ENCODE assay signal across 8 cellular contexts in the genomic region with DNA sequence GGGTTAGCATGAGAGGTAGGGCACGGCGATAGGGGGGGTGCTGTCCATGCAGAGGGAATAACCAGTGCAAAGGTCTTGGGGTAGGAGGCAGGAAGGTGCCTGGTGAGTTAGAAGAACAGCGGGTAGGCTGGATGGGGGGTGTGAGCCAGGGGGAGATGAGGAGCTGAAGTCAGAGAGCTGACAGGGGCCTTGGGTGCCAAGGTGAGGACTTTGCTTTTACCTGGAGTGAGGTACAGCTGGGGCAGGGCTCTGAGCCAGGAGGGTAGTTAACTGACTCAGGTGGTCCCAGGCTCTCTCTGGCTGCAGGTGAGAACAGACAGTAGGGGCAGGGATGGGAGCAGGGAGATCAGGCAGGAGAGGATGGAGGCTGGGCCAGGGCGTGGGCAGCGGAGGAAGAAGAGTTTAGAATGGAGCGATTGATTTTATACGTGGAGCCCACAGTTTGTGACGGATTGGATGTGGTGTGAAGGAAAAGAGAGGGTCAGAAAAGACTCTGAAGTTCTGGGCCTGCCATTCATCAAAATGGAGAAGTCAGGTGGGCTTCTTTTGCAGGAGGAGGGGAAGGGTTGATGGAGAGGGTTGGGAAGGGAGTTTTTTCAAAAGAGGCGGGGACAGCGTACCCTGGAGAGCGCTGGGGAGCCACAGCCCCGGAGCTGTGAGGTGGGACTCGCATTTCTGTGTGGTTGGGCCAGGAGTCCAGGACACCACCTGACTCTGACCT. TPM values are rescaled to one million over a fixed set of nuclear protein-coding genes. Genes with fewer than 3 reads are reported as not detected.
A peak's percentile ranks its signal among the peaks of the same experiment; 100 is the strongest.
DNase-seq lines count a peak whose midpoint lies in the region; ATAC-seq and TF ChIP-seq lines count a peak whose summit lies in the region.

No MANE protein-coding gene starts in this region.

- peaks cover 17% of the 10 kb centered on the region; the same call in 1 of the 2 replicates for H3K36me3 ChIP-seq in OCI-LY1 (ENCODE audit: insufficient read depth, low read length)
- no peaks in the 10 kb centered on the region for H3K36me3 ChIP-seq in endodermal cell (ENCODE audit: control insufficient read depth, insufficient read depth, low read length)

- H3K4me1 Mint-ChIP-seq in CD14-positive monocyte (peaks cover 64% of the 10 kb centered on the region), endodermal cell (peaks cover 38% of the 10 kb centered on the region), nephron progenitor cell (peaks cover 60% of the 10 kb centered on the region)

- no peak overlapping the region for H2AFZ ChIP-seq in OCI-LY1 (ENCODE audit: low read length)

- no peaks in the 10 kb centered on the region for H3F3A ChIP-seq in OCI-LY1 (ENCODE audit: insufficient read depth, low read length)

- H3K4me3 Mint-ChIP-seq in CD14-positive monocyte (peak overlapping the region; percentile 79 to 93), endodermal cell (peak overlapping the region; percentile 85), nephron progenitor cell (peak overlapping the region; percentile 90)

- H3K4me2 ChIP-seq in OCI-LY1 (ENCODE audit: low read length), result peak overlapping the region; percentile 93; the same call in 1 of the 2 replicates

- intact Hi-C loops in CD14-positive monocyte (cut with micrococcal nuclease), result no loop called here

- no peaks in the 10 kb centered on the region for H3K9me3 ChIP-seq in OCI-LY1 (ENCODE audit: low read length)
- no peaks in the 10 kb centered on the region for H3K9me3 ChIP-seq in endodermal cell (ENCODE audit: control insufficient read depth, low read length)

- H3K9me2 ChIP-seq in OCI-LY1 (ENCODE audit: low read depth, low read length), result no peaks in the 10 kb centered on the region

- H3K9me3 Mint-ChIP-seq in CD14-positive monocyte, result peaks cover 0 to 10% (median 3%) of the 10 kb centered on the region in 7 donors
- peaks cover 6% of the 10 kb centered on the region for H3K9me3 Mint-ChIP-seq in endodermal cell
- H3K9me3 Mint-ChIP-seq in nephron progenitor cell, result peaks cover 13% of the 10 kb centered on the region

- TF ChIP-seq CTCF in CD14-positive monocyte (IDR thresholded peaks at IDR 0.05) (no peak), OCI-LY1 (IDR thresholded peaks at IDR 0.05; ENCODE audit: low read length) (no peak), endodermal cell (conservative IDR thresholded peaks at IDR 0.05) (no peak), nephron progenitor cell (IDR thresholded peaks at IDR 0.05) (no peak)

- 45 to 53% methylated on average over 9 to 13 of the region's 13 CpGs for WGBS in endodermal cell (ENCODE audit: insufficient coverage in 1 of 2, insufficient read length in 1 of 2), 2 experiments

- H3K4me1 ChIP-seq in OCI-LY1 (ENCODE audit: insufficient read depth, low read length, severe bottlenecking), result peaks cover 52% of the 10 kb centered on the region
- H3K4me1 ChIP-seq in endodermal cell (ENCODE audit: control insufficient read depth, insufficient read depth, low read length), result no peaks in the 10 kb centered on the region

- DNase-seq in CD14-positive monocyte (ENCODE audit: low spot score), result no peak
- DNase-seq in endodermal cell, result peak; percentile 69
- peak; percentile 41 for DNase-seq in nephron progenitor cell
- no peak for DNase-seq in NOMO-1 treated with DMSO at 0.1 percent for 48 hours (lab: John Stamatoyannopoulos, UW; ENCODE audit: unreplicated experiment)
- DNase-seq in DMS153 (lab: John Stamatoyannopoulos, UW), result no peak

- no peak overlapping the region for H3K27ac ChIP-seq in OCI-LY1 (ENCODE audit: low read depth, low read length, poor library complexity, severe bottlenecking)
- H3K27ac ChIP-seq in endodermal cell (ENCODE audit: low read depth, low read length), result peak overlapping the region; percentile 89

- H3K27me3 ChIP-seq in OCI-LY1 (ENCODE audit: insufficient read depth, low read length) (peaks cover 5% of the 10 kb centered on the region; the same call in 1 of the 2 replicates), endodermal cell (ENCODE audit: control insufficient read depth, insufficient read depth, low read length, poor library complexity, severe bottlenecking) (no peaks in the 10 kb centered on the region)

- H3K79me2 ChIP-seq in OCI-LY1 (ENCODE audit: insufficient read depth, low read length), result peaks cover 22% of the 10 kb centered on the region

- ATAC-seq in HG02852 (IDR thresholded peaks at IDR 0.05; ENCODE audit: unreplicated experiment) (no peak), HG02642 (IDR thresholded peaks at IDR 0.05; ENCODE audit: poor library complexity, unreplicated experiment) (no peak)

- peak overlapping the region; percentile 86 for H3K4me3 ChIP-seq in OCI-LY1 (ENCODE audit: low read depth, low read length, poor library complexity, severe bottlenecking)
- H3K4me3 ChIP-seq in endodermal cell (ENCODE audit: low read length), result peak overlapping the region; percentile 79

- peaks cover 0 to 7% (median 1%) of the 10 kb centered on the region in 3 donors for H3K27me3 Mint-ChIP-seq in CD14-positive monocyte (ENCODE audit: low read depth in 3 of 3)
- no peaks in the 10 kb centered on the region for H3K27me3 Mint-ChIP-seq in endodermal cell (ENCODE audit: insufficient read depth)
- H3K27me3 Mint-ChIP-seq in nephron progenitor cell (ENCODE audit: low read depth, poor library complexity), result no peaks in the 10 kb centered on the region

- H3K9ac ChIP-seq in OCI-LY1 (ENCODE audit: low read length), result no peak overlapping the region; the same call in 1 of the 2 replicates
- H3K9ac ChIP-seq in endodermal cell (ENCODE audit: extremely low read depth, low read length, poor library complexity, severe bottlenecking), result no peak overlapping the region

- H3K27ac Mint-ChIP-seq in CD14-positive monocyte (peak overlapping the region; percentile 92 to 96 (median 95)), endodermal cell (peak overlapping the region; percentile 91), nephron progenitor cell (no peak overlapping the region)

- H3K36me3 Mint-ChIP-seq in CD14-positive monocyte, result peaks cover 2 to 11% of the 10 kb centered on the region in 2 donors
- H3K36me3 Mint-ChIP-seq in endodermal cell (ENCODE audit: low read depth), result peaks cover 10% of the 10 kb centered on the region
- H3K36me3 Mint-ChIP-seq in nephron progenitor cell (ENCODE audit: low read depth), result no peaks in the 10 kb centered on the region

- H4K20me1 ChIP-seq in OCI-LY1 (ENCODE audit: insufficient read depth, low read length), result no peaks in the 10 kb centered on the region

RNA-seq across cellular contexts. Expression of gene GRAMD1A, which starts 1.2 kb away (rescaled TPM):
- polyA plus RNA-seq in CD14-positive monocyte, result 10 to 100 TPM in 1 of 2 donors, 1 to 10 TPM in 1; 9.3 to 15.1 TPM
- 100 to 1,000 TPM; 115 to 137 TPM for total RNA-seq in endodermal cell
- polyA plus RNA-seq in endodermal cell (2013, experiment 1 of 2), result 101 TPM
- polyA plus RNA-seq in endodermal cell (2013, experiment 2 of 2), result 87.3 TPM

RNA-seq across cellular contexts. Expression of gene SCN1B, which starts 31.3 kb away (rescaled TPM):
- under 1 TPM in 1 of 2 donors, not detected in 1; 0.08 TPM for polyA plus RNA-seq in CD14-positive monocyte
- 1 to 10 TPM; 1.4 to 1.5 TPM for total RNA-seq in endodermal cell
- polyA plus RNA-seq in endodermal cell (2013, experiment 1 of 2), result 1.7 TPM
- 2.5 TPM for polyA plus RNA-seq in endodermal cell (2013, experiment 2 of 2)

RNA-seq across cellular contexts. Expression of gene ZNF792, which starts 34.9 kb away (rescaled TPM):
- polyA plus RNA-seq in CD14-positive monocyte, result 1 to 10 TPM; 1.7 to 3.3 TPM
- total RNA-seq in endodermal cell, result 10 to 100 TPM; 30.2 to 32.1 TPM
- 4.6 TPM for polyA plus RNA-seq in endodermal cell (2013, experiment 1 of 2)
- polyA plus RNA-seq in endodermal cell (2013, experiment 2 of 2), result 5.4 TPM

RNA-seq across cellular contexts. Expression of gene HPN, which starts 42.6 kb away (rescaled TPM):
- not detected for polyA plus RNA-seq in CD14-positive monocyte
- total RNA-seq in endodermal cell, result 10 to 100 TPM; 29.0 to 49.6 TPM
- 2.7 TPM for polyA plus RNA-seq in endodermal cell (2013, experiment 1 of 2)
- polyA plus RNA-seq in endodermal cell (2013, experiment 2 of 2), result 2.8 TPM

Comparison
In these comparisons a context has a peak if more than half of its experiments do, and no peak if none do; other contexts are left out.
1. DNase-seq: peak in endodermal cell (single experiment) and nephron progenitor cell (single experiment); none in CD14-positive monocyte (single experiment), NOMO-1 treated with DMSO at 0.1 percent for 48 hours (single experiment) and DMS153 (single experiment).
2. Peak in every context shown above with its lines, with median percentiles within 50 percentile points of each other: H3K4me3 Mint-ChIP-seq.